Comparison of ENCODE assay signal across 2 cellular contexts in the genomic region with DNA sequence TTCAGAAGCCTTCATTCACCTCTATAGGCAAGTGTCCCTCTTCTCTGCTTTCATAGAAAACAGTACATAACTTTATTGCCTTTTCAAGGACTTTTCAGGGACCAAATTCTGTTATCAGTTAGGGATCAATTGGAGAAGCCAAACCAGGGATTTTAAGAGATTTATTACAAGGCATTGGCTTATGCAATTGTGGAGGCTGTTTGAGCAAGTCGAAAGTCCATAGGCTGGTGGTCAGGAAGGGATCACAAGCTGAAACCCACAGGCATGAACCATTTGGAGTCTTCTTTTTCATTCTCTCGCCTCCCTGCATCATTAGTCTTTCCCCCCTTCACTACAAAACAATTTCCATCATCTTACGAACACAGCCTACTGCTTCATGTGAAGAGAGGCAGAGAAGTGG.
TF ChIP-seq lines count a peak whose summit lies in the region.

No MANE protein-coding gene starts in this region.

TF ChIP-seq in HepG2, 621 proteins besides CTCF, POLR2A, EP300 and RAD21 (continues in another document):
- TF ChIP-seq CEBPG (CRISPR knock-in tag; IDR thresholded peaks at IDR 0.05), result peak; percentile 26; the same call in 1 of the 2 replicates
- TF ChIP-seq, protein P1, sequence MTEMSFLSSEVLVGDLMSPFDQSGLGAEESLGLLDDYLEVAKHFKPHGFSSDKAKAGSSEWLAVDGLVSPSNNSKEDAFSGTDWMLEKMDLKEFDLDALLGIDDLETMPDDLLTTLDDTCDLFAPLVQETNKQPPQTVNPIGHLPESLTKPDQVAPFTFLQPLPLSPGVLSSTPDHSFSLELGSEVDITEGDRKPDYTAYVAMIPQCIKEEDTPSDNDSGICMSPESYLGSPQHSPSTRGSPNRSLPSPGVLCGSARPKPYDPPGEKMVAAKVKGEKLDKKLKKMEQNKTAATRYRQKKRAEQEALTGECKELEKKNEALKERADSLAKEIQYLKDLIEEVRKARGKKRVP (CRISPR knock-in tag; IDR thresholded peaks at IDR 0.05), result peak in 1 of 2 experiments; percentile 54; a peak in 1 of 4 replicates
- TF ChIP-seq IKZF1 (IDR thresholded peaks at IDR 0.05), result no peak
- TF ChIP-seq JUND (CRISPR knock-in tag; IDR thresholded peaks at IDR 0.05), result no peak
- no peak for TF ChIP-seq ZNF12 (CRISPR knock-in tag; IDR thresholded peaks at IDR 0.05)
- no peak for TF ChIP-seq U2AF2 (IDR thresholded peaks at IDR 0.05; ENCODE audit: low read depth, low read length)
- TF ChIP-seq, protein P2, sequence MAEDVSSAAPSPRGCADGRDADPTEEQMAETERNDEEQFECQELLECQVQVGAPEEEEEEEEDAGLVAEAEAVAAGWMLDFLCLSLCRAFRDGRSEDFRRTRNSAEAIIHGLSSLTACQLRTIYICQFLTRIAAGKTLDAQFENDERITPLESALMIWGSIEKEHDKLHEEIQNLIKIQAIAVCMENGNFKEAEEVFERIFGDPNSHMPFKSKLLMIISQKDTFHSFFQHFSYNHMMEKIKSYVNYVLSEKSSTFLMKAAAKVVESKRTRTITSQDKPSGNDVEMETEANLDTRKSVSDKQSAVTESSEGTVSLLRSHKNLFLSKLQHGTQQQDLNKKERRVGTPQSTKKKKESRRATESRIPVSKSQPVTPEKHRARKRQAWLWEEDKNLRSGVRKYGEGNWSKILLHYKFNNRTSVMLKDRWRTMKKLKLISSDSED (CRISPR knock-in tag; IDR thresholded peaks at IDR 0.05), result no peak
- TF ChIP-seq ZBTB42 (CRISPR knock-in tag; IDR thresholded peaks at IDR 0.05), result no peak
- TF ChIP-seq GTF2F1 (IDR thresholded peaks at IDR 0.05; ENCODE audit: low read length), result no peak
- no peak for TF ChIP-seq ZFP41 (CRISPR knock-in tag; IDR thresholded peaks at IDR 0.05; ENCODE audit: borderline replicate concordance)
- no peak for TF ChIP-seq ZNF30 (CRISPR knock-in tag; IDR thresholded peaks at IDR 0.05)
- TF ChIP-seq HNF4A (CRISPR knock-in tag; IDR thresholded peaks at IDR 0.05), result peak; percentile 31; the same call in 1 of the 2 replicates
- TF ChIP-seq U2AF1 (optimal IDR thresholded peaks at IDR 0.05; ENCODE audit: low read depth, low read length), result no peak
- TF ChIP-seq ZFP36 (IDR thresholded peaks at IDR 0.05; ENCODE audit: borderline replicate concordance, low read depth, low read length, partially characterized antibody), result no peak
- TF ChIP-seq, protein P3, sequence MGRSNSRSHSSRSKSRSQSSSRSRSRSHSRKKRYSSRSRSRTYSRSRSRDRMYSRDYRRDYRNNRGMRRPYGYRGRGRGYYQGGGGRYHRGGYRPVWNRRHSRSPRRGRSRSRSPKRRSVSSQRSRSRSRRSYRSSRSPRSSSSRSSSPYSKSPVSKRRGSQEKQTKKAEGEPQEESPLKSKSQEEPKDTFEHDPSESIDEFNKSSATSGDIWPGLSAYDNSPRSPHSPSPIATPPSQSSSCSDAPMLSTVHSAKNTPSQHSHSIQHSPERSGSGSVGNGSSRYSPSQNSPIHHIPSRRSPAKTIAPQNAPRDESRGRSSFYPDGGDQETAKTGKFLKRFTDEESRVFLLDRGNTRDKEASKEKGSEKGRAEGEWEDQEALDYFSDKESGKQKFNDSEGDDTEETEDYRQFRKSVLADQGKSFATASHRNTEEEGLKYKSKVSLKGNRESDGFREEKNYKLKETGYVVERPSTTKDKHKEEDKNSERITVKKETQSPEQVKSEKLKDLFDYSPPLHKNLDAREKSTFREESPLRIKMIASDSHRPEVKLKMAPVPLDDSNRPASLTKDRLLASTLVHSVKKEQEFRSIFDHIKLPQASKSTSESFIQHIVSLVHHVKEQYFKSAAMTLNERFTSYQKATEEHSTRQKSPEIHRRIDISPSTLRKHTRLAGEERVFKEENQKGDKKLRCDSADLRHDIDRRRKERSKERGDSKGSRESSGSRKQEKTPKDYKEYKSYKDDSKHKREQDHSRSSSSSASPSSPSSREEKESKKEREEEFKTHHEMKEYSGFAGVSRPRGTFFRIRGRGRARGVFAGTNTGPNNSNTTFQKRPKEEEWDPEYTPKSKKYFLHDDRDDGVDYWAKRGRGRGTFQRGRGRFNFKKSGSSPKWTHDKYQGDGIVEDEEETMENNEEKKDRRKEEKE (IDR thresholded peaks at IDR 0.05), result no peak
- no peak for TF ChIP-seq ZNF337 (CRISPR knock-in tag; IDR thresholded peaks at IDR 0.05; ENCODE audit: borderline replicate concordance, low read depth)
- TF ChIP-seq SP2 (CRISPR knock-in tag; IDR thresholded peaks at IDR 0.05), result no peak
- TF ChIP-seq, protein P4, sequence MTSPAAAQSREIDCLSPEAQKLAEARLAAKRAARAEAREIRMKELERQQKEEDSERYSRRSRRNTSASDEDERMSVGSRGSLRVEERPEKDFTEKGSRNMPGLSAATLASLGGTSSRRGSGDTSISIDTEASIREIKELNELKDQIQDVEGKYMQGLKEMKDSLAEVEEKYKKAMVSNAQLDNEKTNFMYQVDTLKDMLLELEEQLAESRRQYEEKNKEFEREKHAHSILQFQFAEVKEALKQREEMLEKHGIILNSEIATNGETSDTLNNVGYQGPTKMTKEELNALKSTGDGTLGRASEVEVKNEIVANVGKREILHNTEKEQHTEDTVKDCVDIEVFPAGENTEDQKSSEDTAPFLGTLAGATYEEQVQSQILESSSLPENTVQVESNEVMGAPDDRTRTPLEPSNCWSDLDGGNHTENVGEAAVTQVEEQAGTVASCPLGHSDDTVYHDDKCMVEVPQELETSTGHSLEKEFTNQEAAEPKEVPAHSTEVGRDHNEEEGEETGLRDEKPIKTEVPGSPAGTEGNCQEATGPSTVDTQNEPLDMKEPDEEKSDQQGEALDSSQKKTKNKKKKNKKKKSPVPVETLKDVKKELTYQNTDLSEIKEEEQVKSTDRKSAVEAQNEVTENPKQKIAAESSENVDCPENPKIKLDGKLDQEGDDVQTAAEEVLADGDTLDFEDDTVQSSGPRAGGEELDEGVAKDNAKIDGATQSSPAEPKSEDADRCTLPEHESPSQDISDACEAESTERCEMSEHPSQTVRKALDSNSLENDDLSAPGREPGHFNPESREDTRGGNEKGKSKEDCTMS (CRISPR knock-in tag; conservative IDR thresholded peaks at IDR 0.05), result no peak
- TF ChIP-seq FOXJ3 (CRISPR knock-in tag; IDR thresholded peaks at IDR 0.05; ENCODE audit: borderline replicate concordance), result no peak
- TF ChIP-seq, protein P5, sequence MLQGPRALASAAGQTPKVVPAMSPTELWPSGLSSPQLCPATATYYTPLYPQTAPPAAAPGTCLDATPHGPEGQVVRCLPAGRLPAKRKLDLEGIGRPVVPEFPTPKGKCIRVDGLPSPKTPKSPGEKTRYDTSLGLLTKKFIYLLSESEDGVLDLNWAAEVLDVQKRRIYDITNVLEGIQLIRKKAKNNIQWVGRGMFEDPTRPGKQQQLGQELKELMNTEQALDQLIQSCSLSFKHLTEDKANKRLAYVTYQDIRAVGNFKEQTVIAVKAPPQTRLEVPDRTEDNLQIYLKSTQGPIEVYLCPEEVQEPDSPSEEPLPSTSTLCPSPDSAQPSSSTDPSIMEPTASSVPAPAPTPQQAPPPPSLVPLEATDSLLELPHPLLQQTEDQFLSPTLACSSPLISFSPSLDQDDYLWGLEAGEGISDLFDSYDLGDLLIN (CRISPR knock-in tag; IDR thresholded peaks at IDR 0.05; ENCODE audit: borderline replicate concordance), result no peak
- no peak for TF ChIP-seq ZNF577 (CRISPR knock-in tag; IDR thresholded peaks at IDR 0.05; ENCODE audit: borderline replicate concordance, low read depth)
- TF ChIP-seq CEBPB (IDR thresholded peaks at IDR 0.05; ENCODE audit: borderline replicate concordance, low read depth, low read length), result 0 out of 2 replicates have a peak, but pooled peaks have one; percentile 36
- no peak for TF ChIP-seq ZNF773 (CRISPR knock-in tag; IDR thresholded peaks at IDR 0.05; ENCODE audit: borderline replicate concordance)

TF ChIP-seq in H1, 55 proteins besides CTCF, POLR2A, EP300 and RAD21 (continues in another document):
- TF ChIP-seq, protein P6, sequence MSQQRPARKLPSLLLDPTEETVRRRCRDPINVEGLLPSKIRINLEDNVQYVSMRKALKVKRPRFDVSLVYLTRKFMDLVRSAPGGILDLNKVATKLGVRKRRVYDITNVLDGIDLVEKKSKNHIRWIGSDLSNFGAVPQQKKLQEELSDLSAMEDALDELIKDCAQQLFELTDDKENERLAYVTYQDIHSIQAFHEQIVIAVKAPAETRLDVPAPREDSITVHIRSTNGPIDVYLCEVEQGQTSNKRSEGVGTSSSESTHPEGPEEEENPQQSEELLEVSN (IDR thresholded peaks at IDR 0.05), result no peak
- TF ChIP-seq ASH2L (IDR thresholded peaks at IDR 0.05; ENCODE audit: low read length), result no peak
- TF ChIP-seq CBX5 (IDR thresholded peaks at IDR 0.05; ENCODE audit: low read depth, low read length), result no peak
- no peak for TF ChIP-seq CHD2 (IDR thresholded peaks at IDR 0.05; ENCODE audit: low read length)
- TF ChIP-seq SUZ12 (IDR thresholded peaks at IDR 0.05; ENCODE audit: low read length), result no peak
- TF ChIP-seq SP2 (IDR thresholded peaks at IDR 0.05; ENCODE audit: low read length), result no peak
- TF ChIP-seq KDM4A (IDR thresholded peaks at IDR 0.05; ENCODE audit: low read depth, low read length, severe bottlenecking), result no peak
- TF ChIP-seq NRF1 (IDR thresholded peaks at IDR 0.05; ENCODE audit: low read depth, low read length), result no peak
- TF ChIP-seq EZH2 (IDR thresholded peaks at IDR 0.05; ENCODE audit: low read depth, low read length, severe bottlenecking), result no peak
- TF ChIP-seq PHF8 (conservative IDR thresholded peaks at IDR 0.05; ENCODE audit: low read depth, low read length), result no peak
- TF ChIP-seq, protein P7, sequence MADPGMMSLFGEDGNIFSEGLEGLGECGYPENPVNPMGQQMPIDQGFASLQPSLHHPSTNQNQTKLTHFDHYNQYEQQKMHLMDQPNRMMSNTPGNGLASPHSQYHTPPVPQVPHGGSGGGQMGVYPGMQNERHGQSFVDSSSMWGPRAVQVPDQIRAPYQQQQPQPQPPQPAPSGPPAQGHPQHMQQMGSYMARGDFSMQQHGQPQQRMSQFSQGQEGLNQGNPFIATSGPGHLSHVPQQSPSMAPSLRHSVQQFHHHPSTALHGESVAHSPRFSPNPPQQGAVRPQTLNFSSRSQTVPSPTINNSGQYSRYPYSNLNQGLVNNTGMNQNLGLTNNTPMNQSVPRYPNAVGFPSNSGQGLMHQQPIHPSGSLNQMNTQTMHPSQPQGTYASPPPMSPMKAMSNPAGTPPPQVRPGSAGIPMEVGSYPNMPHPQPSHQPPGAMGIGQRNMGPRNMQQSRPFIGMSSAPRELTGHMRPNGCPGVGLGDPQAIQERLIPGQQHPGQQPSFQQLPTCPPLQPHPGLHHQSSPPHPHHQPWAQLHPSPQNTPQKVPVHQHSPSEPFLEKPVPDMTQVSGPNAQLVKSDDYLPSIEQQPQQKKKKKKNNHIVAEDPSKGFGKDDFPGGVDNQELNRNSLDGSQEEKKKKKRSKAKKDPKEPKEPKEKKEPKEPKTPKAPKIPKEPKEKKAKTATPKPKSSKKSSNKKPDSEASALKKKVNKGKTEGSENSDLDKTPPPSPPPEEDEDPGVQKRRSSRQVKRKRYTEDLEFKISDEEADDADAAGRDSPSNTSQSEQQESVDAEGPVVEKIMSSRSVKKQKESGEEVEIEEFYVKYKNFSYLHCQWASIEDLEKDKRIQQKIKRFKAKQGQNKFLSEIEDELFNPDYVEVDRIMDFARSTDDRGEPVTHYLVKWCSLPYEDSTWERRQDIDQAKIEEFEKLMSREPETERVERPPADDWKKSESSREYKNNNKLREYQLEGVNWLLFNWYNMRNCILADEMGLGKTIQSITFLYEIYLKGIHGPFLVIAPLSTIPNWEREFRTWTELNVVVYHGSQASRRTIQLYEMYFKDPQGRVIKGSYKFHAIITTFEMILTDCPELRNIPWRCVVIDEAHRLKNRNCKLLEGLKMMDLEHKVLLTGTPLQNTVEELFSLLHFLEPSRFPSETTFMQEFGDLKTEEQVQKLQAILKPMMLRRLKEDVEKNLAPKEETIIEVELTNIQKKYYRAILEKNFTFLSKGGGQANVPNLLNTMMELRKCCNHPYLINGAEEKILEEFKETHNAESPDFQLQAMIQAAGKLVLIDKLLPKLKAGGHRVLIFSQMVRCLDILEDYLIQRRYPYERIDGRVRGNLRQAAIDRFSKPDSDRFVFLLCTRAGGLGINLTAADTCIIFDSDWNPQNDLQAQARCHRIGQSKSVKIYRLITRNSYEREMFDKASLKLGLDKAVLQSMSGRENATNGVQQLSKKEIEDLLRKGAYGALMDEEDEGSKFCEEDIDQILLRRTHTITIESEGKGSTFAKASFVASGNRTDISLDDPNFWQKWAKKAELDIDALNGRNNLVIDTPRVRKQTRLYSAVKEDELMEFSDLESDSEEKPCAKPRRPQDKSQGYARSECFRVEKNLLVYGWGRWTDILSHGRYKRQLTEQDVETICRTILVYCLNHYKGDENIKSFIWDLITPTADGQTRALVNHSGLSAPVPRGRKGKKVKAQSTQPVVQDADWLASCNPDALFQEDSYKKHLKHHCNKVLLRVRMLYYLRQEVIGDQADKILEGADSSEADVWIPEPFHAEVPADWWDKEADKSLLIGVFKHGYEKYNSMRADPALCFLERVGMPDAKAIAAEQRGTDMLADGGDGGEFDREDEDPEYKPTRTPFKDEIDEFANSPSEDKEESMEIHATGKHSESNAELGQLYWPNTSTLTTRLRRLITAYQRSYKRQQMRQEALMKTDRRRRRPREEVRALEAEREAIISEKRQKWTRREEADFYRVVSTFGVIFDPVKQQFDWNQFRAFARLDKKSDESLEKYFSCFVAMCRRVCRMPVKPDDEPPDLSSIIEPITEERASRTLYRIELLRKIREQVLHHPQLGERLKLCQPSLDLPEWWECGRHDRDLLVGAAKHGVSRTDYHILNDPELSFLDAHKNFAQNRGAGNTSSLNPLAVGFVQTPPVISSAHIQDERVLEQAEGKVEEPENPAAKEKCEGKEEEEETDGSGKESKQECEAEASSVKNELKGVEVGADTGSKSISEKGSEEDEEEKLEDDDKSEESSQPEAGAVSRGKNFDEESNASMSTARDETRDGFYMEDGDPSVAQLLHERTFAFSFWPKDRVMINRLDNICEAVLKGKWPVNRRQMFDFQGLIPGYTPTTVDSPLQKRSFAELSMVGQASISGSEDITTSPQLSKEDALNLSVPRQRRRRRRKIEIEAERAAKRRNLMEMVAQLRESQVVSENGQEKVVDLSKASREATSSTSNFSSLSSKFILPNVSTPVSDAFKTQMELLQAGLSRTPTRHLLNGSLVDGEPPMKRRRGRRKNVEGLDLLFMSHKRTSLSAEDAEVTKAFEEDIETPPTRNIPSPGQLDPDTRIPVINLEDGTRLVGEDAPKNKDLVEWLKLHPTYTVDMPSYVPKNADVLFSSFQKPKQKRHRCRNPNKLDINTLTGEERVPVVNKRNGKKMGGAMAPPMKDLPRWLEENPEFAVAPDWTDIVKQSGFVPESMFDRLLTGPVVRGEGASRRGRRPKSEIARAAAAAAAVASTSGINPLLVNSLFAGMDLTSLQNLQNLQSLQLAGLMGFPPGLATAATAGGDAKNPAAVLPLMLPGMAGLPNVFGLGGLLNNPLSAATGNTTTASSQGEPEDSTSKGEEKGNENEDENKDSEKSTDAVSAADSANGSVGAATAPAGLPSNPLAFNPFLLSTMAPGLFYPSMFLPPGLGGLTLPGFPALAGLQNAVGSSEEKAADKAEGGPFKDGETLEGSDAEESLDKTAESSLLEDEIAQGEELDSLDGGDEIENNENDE (IDR thresholded peaks at IDR 0.05; ENCODE audit: insufficient replicate concordance, low read length), result no peak
- no peak for TF ChIP-seq TAF1 (IDR thresholded peaks at IDR 0.05; ENCODE audit: low read depth, low read length)
- no peak for TF ChIP-seq BRCA1 (IDR thresholded peaks at IDR 0.05; ENCODE audit: low read depth, low read length)
- TF ChIP-seq HDAC2 (IDR thresholded peaks at IDR 0.05; ENCODE audit: borderline replicate concordance in 1 of 2, low read depth in 2 of 2, low read length in 2 of 2), result no peak
- no peak for TF ChIP-seq NANOG (IDR thresholded peaks at IDR 0.05; ENCODE audit: insufficient read depth, low read depth, low read length, poor library complexity, severe bottlenecking)
- TF ChIP-seq, protein P8, sequence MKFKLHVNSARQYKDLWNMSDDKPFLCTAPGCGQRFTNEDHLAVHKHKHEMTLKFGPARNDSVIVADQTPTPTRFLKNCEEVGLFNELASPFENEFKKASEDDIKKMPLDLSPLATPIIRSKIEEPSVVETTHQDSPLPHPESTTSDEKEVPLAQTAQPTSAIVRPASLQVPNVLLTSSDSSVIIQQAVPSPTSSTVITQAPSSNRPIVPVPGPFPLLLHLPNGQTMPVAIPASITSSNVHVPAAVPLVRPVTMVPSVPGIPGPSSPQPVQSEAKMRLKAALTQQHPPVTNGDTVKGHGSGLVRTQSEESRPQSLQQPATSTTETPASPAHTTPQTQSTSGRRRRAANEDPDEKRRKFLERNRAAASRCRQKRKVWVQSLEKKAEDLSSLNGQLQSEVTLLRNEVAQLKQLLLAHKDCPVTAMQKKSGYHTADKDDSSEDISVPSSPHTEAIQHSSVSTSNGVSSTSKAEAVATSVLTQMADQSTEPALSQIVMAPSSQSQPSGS (IDR thresholded peaks at IDR 0.05; ENCODE audit: low read length), result no peak
